In the genomic region with DNA sequence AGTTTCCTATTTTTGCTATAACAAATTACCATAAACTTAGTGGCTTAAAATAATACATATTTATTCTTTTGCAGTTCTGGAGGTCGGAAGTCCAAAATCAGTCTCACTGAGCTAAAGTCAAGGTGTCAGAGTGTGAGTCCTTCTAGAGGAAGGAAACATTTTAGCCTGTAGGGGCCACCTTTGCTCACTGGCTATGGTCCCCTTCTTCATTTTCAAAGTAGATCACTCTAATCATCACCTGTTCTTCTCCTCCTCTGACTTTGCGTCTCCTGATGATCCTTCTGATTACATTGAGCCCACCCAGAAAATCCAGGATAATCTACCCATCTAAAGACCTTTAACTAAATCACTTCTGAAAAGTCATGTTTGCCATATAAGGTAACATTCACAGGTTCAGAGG, we compare ENCODE assay signal across 28 cellular contexts.
"Had no signal": no experiment of that assay in that cellular context is flagged by ENCODE, and none has a peak within 500 bp of the region (broad histone marks: within the 10 kb centered on the region; RNA-seq: fewer than 3 reads in every experiment).

No MANE protein-coding gene starts in this region.

- H3K4me1 ChIP-seq: stomach, suprapubic skin, testis, thyroid gland, tibial artery, tibial nerve, transverse colon, upper lobe of left lung, upper lobe of right lung, uterus, vagina had no signal

- H3K4me1 Mint-ChIP-seq: stimulated activated effector memory CD8-positive, alpha-beta T cell treated with anti-CD3 and anti-CD28 coated beads, Interleukin-12 subunit alpha, Interleukin-12 subunit beta, amount 100 ng/mL, for 72 hours; stimulated activated memory B cell treated with anti-CD40 and anti-IgM and Interleukin-4, amounts not matched to agents 10 μg/mL and 1 μg/mL and 100 μg/mL, for 72 hours; stimulated activated naive B cell treated with anti-CD40 and anti-IgM and Interleukin-4, amounts not matched to agents 10 μg/mL and 1 μg/mL and 100 μg/mL, for 72 hours; stimulated activated naive CD8-positive, alpha-beta T cell treated with anti-CD3 and anti-CD28 coated beads, Interleukin-15, amount 100 ng/mL, for 72 hours had no signal

- H3K9me3 ChIP-seq: suprapubic skin, testis, thoracic aorta, thyroid gland, tibial artery, tibial nerve, transverse colon, upper lobe of left lung, upper lobe of right lung, uterus, vagina had no signal

- H3K4me3 Mint-ChIP-seq: stimulated activated effector memory CD8-positive, alpha-beta T cell treated with anti-CD3 and anti-CD28 coated beads, Interleukin-12 subunit alpha, Interleukin-12 subunit beta, amount 100 ng/mL, for 72 hours; stimulated activated memory B cell treated with anti-CD40 and anti-IgM and Interleukin-4, amounts not matched to agents 10 μg/mL and 1 μg/mL and 100 μg/mL, for 72 hours; stimulated activated naive B cell treated with anti-CD40 and anti-IgM and Interleukin-4, amounts not matched to agents 10 μg/mL and 1 μg/mL and 100 μg/mL, for 72 hours; stimulated activated naive CD8-positive, alpha-beta T cell treated with anti-CD3 and anti-CD28 coated beads, Interleukin-15, amount 100 ng/mL, for 72 hours; stimulated activated naive CD8-positive, alpha-beta T cell treated with anti-CD3 and anti-CD28 coated beads, Interleukin-15, Interleukin-2, amounts not matched to agents 100 ng/mL and 50 ng/mL, for 24 hours; type B pancreatic cell had no signal

- H3K27me3 Mint-ChIP-seq: stimulated activated memory B cell treated with anti-CD40 and anti-IgM and Interleukin-4, amounts not matched to agents 10 μg/mL and 1 μg/mL and 100 μg/mL, for 72 hours; stimulated activated naive B cell treated with anti-CD40 and anti-IgM and Interleukin-4, amounts not matched to agents 10 μg/mL and 1 μg/mL and 100 μg/mL, for 72 hours; stimulated activated naive CD8-positive, alpha-beta T cell treated with anti-CD3 and anti-CD28 coated beads, Interleukin-15, amount 100 ng/mL, for 72 hours; stimulated activated naive CD8-positive, alpha-beta T cell treated with anti-CD3 and anti-CD28 coated beads, Interleukin-15, Interleukin-2, amounts not matched to agents 100 ng/mL and 50 ng/mL, for 24 hours had no signal

- H3K27ac Mint-ChIP-seq: stimulated activated effector memory CD8-positive, alpha-beta T cell treated with anti-CD3 and anti-CD28 coated beads, Interleukin-12 subunit alpha, Interleukin-12 subunit beta, amount 100 ng/mL, for 72 hours; stimulated activated memory B cell treated with anti-CD40 and anti-IgM and Interleukin-4, amounts not matched to agents 10 μg/mL and 1 μg/mL and 100 μg/mL, for 72 hours; stimulated activated naive B cell treated with anti-CD40 and anti-IgM and Interleukin-4, amounts not matched to agents 10 μg/mL and 1 μg/mL and 100 μg/mL, for 72 hours; stimulated activated naive CD8-positive, alpha-beta T cell treated with anti-CD3 and anti-CD28 coated beads, Interleukin-15, amount 100 ng/mL, for 72 hours; stimulated activated naive CD8-positive, alpha-beta T cell treated with anti-CD3 and anti-CD28 coated beads, Interleukin-15, Interleukin-2, amounts not matched to agents 100 ng/mL and 50 ng/mL, for 24 hours; type B pancreatic cell had no signal

- ATAC-seq: stimulated activated effector memory CD8-positive, alpha-beta T cell treated with anti-CD3 and anti-CD28 coated beads, Interleukin-12 subunit alpha, Interleukin-12 subunit beta, amount 100 ng/mL, for 72 hours; stimulated activated memory B cell treated with anti-CD40 and anti-IgM and Interleukin-4, amounts not matched to agents 10 μg/mL and 1 μg/mL and 100 μg/mL, for 72 hours; stimulated activated naive B cell treated with anti-CD40 and anti-IgM and Interleukin-4, amounts not matched to agents 10 μg/mL and 1 μg/mL and 100 μg/mL, for 72 hours; stimulated activated naive CD8-positive, alpha-beta T cell treated with anti-CD3 and anti-CD28 coated beads, Interleukin-15, amount 100 ng/mL, for 72 hours; stimulated activated naive CD8-positive, alpha-beta T cell treated with anti-CD3 and anti-CD28 coated beads, Interleukin-15, Interleukin-2, amounts not matched to agents 100 U/mL and 50 U/mL, for 24 hours; upper lobe of right lung had no signal

- H3K27ac ChIP-seq: stomach, suprapubic skin, testis, thoracic aorta, thyroid gland, tibial artery, tibial nerve, transverse colon, upper lobe of left lung, upper lobe of right lung, uterus, vagina had no signal

- H3K4me3 ChIP-seq: stomach, suprapubic skin, testis, thoracic aorta, thyroid gland, tibial artery, tibial nerve, transverse colon, upper lobe of left lung, upper lobe of right lung, uterus, vagina had no signal

- DNase-seq: stimulated activated CD4-positive, alpha-beta T cell treated with anti-CD3 and anti-CD28 coated beads, Interleukin-2, amount 100 ng/mL, for 48 hours; stimulated activated CD4-positive, alpha-beta T cell treated with anti-CD3 and anti-CD28 coated beads, Interleukin-4, amount 100 ng/mL, for 1 hour; stimulated activated CD4-positive, alpha-beta T cell treated with anti-CD3 and anti-CD28 coated beads, Interleukin-4, amount 100 ng/mL, for 24 hours; stimulated activated CD4-positive, alpha-beta T cell treated with anti-CD3 and anti-CD28 coated beads, Interleukin-4, amount 100 ng/mL, for 4 hours; stimulated activated CD8-positive, alpha-beta memory T cell treated with anti-CD3 and anti-CD28 coated beads, Interleukin-4, amount 100 ng/mL, for 48 hours; stimulated activated naive B cell treated with anti-CD40 and anti-IgM and Interleukin-4, amounts not matched to agents 10 μg/mL and 1 μg/mL and 100 μg/mL, for 72 hours; stimulated activated naive CD4-positive, alpha-beta T cell; stimulated activated naive CD4-positive, alpha-beta T cell treated with Interleukin-2 at 50 U/mL for 16 hours; stimulated activated naive CD8-positive, alpha-beta T cell treated with anti-CD3 and anti-CD28 coated beads, Interleukin-15, amount 100 ng/mL, for 72 hours; stimulated activated naive CD8-positive, alpha-beta T cell treated with anti-CD3 and anti-CD28 coated beads, Interleukin-15, Interleukin-2, amounts not matched to agents 100 U/mL and 50 U/mL, for 24 hours; stomach; substantia nigra; testis; thyroid gland; tibial artery; transverse colon; trophoblast cell; upper lobe of left lung; upper lobe of right lung; uterus had no signal

- H3K36me3 Mint-ChIP-seq: stimulated activated effector memory CD8-positive, alpha-beta T cell treated with anti-CD3 and anti-CD28 coated beads, Interleukin-12 subunit alpha, Interleukin-12 subunit beta, amount 100 ng/mL, for 72 hours; stimulated activated memory B cell treated with anti-CD40 and anti-IgM and Interleukin-4, amounts not matched to agents 10 μg/mL and 1 μg/mL and 100 μg/mL, for 72 hours; stimulated activated naive B cell treated with anti-CD40 and anti-IgM and Interleukin-4, amounts not matched to agents 10 μg/mL and 1 μg/mL and 100 μg/mL, for 72 hours; type B pancreatic cell had no signal

- H3K27me3 ChIP-seq: stomach, suprapubic skin, testis, thyroid gland, tibial artery, tibial nerve, transverse colon, upper lobe of left lung, upper lobe of right lung, uterus, vagina had no signal

- H3K36me3 ChIP-seq: stomach, suprapubic skin, thoracic aorta, thyroid gland, tibial artery, tibial nerve, transverse colon, upper lobe of left lung, upper lobe of right lung, uterus, vagina had no signal
